ENCODE assay signal across 2 cellular contexts in genomic region chr6:5610640-5611039, GRCh38.
TF ChIP-seq lines count a peak whose summit lies in the region.

No MANE protein-coding gene starts in this region.

TF ChIP-seq in SK-N-SH, 30 proteins besides CTCF, POLR2A, EP300 and RAD21 (continued from another document):
- no peak for TF ChIP-seq REST (IDR thresholded peaks at IDR 0.05; ENCODE audit: low read depth, low read length)
- no peak for TF ChIP-seq RFX5 (IDR thresholded peaks at IDR 0.05; ENCODE audit: low read length)
- no peak for TF ChIP-seq RCOR1 (IDR thresholded peaks at IDR 0.05; ENCODE audit: low read length)
- no peak for TF ChIP-seq FOXJ3 (CRISPR knock-in tag; IDR thresholded peaks at IDR 0.05)
- no peak for TF ChIP-seq GATA2 (CRISPR knock-in tag; IDR thresholded peaks at IDR 0.05)

TF ChIP-seq in SK-N-SH treated with all-trans-retinoic acid at 6 μM for 48 hours, 23 proteins besides CTCF, POLR2A, EP300 and RAD21 (continued from another document):
- TF ChIP-seq CSRNP3 (CRISPR knock-in tag; IDR thresholded peaks at IDR 0.05) (no peak), BACH2 (CRISPR knock-in tag; IDR thresholded peaks at IDR 0.05; ENCODE audit: borderline replicate concordance) (no peak), TOX (CRISPR knock-in tag; IDR thresholded peaks at IDR 0.05; ENCODE audit: borderline replicate concordance) (no peak), ZFP3 (CRISPR knock-in tag; IDR thresholded peaks at IDR 0.05) (no peak)
